12 cellular contexts compared by ENCODE assay signal in genomic region chr13:111275995-111276618, GRCh38. TPM values are rescaled to one million over a fixed set of nuclear protein-coding genes. Genes with fewer than 3 reads are reported as not detected.
"Had no signal": no experiment of that assay in that cellular context is flagged by ENCODE, and none has a peak within 500 bp of the region (broad histone marks: within the 10 kb centered on the region; RNA-seq: fewer than 3 reads in every experiment).

No MANE protein-coding gene starts in this region.

- H3K4me1 ChIP-seq: adrenal gland, colonic mucosa had no signal

- H3K36me3 ChIP-seq: colonic mucosa, ovary had no signal

- H3K9me3 ChIP-seq: adrenal gland, colonic mucosa, heart right ventricle, ovary had no signal

- DNase-seq: adrenal gland; caudate nucleus; colonic mucosa; effector CD4-positive, alpha-beta T cell; foreskin melanocyte; heart right ventricle; ovary; stimulated activated CD4-positive, alpha-beta T cell treated with anti-CD3 and anti-CD28 coated beads, Interleukin-2, amount 100 ng/mL, for 48 hours; stimulated activated CD8-positive, alpha-beta memory T cell treated with anti-CD3 and anti-CD28 coated beads, Interleukin-4, amount 100 ng/mL, for 48 hours; trophoblast cell had no signal

- H3K27ac ChIP-seq: adrenal gland, colonic mucosa, heart right ventricle, ovary had no signal

- H3K4me3 ChIP-seq: adrenal gland, colonic mucosa, heart right ventricle, ovary had no signal

- H3K27me3 ChIP-seq: adrenal gland, colonic mucosa, heart right ventricle, ovary had no signal

RNA-seq across cellular contexts. Expression of gene TEX29, which starts 44.3 kb away (rescaled TPM):
- total RNA-seq: endothelial cell of umbilical vein, subcutaneous adipose tissue had no signal
